8 cellular contexts compared by ENCODE assay signal in the genomic region with DNA sequence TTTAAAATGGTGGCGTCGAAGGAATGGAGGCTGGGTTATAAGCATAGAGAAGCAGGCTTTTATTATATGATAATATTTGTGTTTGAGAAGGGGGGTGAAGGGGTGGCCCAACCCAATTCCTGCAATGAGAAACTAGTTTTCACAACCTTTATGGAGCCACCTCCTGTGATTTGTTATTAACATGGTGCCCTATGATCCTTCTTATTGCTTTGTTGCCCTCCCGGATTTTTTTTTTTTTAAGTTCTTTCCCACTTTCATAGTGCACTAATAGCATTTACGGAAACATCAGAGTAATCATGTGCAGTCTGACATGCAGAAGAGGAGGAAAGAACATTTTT. TPM values are rescaled to one million over a fixed set of nuclear protein-coding genes. Genes with fewer than 3 reads are reported as not detected.
DNase-seq lines count a peak whose midpoint lies in the region; ATAC-seq and TF ChIP-seq lines count a peak whose summit lies in the region.

No MANE protein-coding gene starts in this region.

- H3K14ac ChIP-seq in mesenchymal stem cell (ENCODE audit: low read length in 2 of 2), result peak overlapping the region in 1 of 2 experiments; percentile 93

- H3K4ac ChIP-seq in mesenchymal stem cell (ENCODE audit: low read depth in 1 of 2, low read length in 2 of 2), result peak overlapping the region in 1 of 2 experiments; percentile 28

- TF ChIP-seq POLR2A in breast epithelium (IDR thresholded peaks at IDR 0.05), result no peak

- no peak overlapping the region for H2BK120ac ChIP-seq in mesenchymal stem cell (ENCODE audit: low read depth, low read length)

- peak overlapping the region; percentile 25 to 93 for H3K18ac ChIP-seq in mesenchymal stem cell (ENCODE audit: low read depth in 1 of 2, low read length in 2 of 2)

- no peak for TF ChIP-seq CTCF in breast epithelium (IDR thresholded peaks at IDR 0.05)

- H4K91ac ChIP-seq in mesenchymal stem cell (ENCODE audit: low read length), result peak overlapping the region; percentile 78

- no peak overlapping the region for H2BK12ac ChIP-seq in mesenchymal stem cell (ENCODE audit: low read length in 2 of 2)

- H3K36me3 ChIP-seq in breast epithelium, result no peaks in the 10 kb centered on the region
- H3K36me3 ChIP-seq in mesenchymal stem cell (ENCODE audit: control insufficient read depth in 1 of 2, insufficient read depth in 2 of 2, low read depth in 1 of 2, low read length in 2 of 2), result no peaks in the 10 kb centered on the region
- no peaks in the 10 kb centered on the region for H3K36me3 ChIP-seq in aorta (ENCODE audit: control insufficient read depth in 1 of 2, insufficient read depth in 2 of 2, low read length in 1 of 2)

- H3K4me1 ChIP-seq in breast epithelium (no peaks in the 10 kb centered on the region), mesenchymal stem cell (ENCODE audit: control insufficient read depth, insufficient read depth, low read depth, low read length) (peaks cover 4% of the 10 kb centered on the region), aorta (ENCODE audit: control insufficient read depth in 1 of 2, insufficient read depth in 2 of 2, low read length in 2 of 2) (no peaks in the 10 kb centered on the region)

- peak overlapping the region; percentile 20 for H2AFZ ChIP-seq in mesenchymal stem cell (ENCODE audit: low read depth, low read length)

- no peak overlapping the region for H2AK5ac ChIP-seq in mesenchymal stem cell (ENCODE audit: low read length, severe bottlenecking)

- no peak overlapping the region for H2BK5ac ChIP-seq in mesenchymal stem cell (ENCODE audit: low read depth, low read length, poor library complexity, severe bottlenecking)

- DNase-seq in Right ventricle myocardium superior (no peak), cardiac septum (ENCODE audit: low spot score) (no peak), breast epithelium (ENCODE audit: low spot score in 2 of 2) (no peak), mesenchymal stem cell (no peak), aorta (no peak), posterior cingulate gyrus (no peak), hypothalamus (lab: John Stamatoyannopoulos, UW) (no peak), H4 (ENCODE audit: low spot score) (no peak)

- H4K8ac ChIP-seq in mesenchymal stem cell (ENCODE audit: low read length), result peak overlapping the region; percentile 45

- H3K27ac ChIP-seq in breast epithelium, result peak overlapping the region; percentile 62 to 74
- peak overlapping the region; percentile 83 for H3K27ac ChIP-seq in mesenchymal stem cell (ENCODE audit: low read length, poor library complexity, severe bottlenecking)
- peak overlapping the region; percentile 50 to 73 for H3K27ac ChIP-seq in aorta (ENCODE audit: low read depth in 1 of 2, low read length in 2 of 2)

- ATAC-seq in Right ventricle myocardium superior (ENCODE audit: poor library complexity), result peak; percentile 3
- no peak for ATAC-seq in aorta (ENCODE audit: low FRiP score)

- H3K4me2 ChIP-seq in mesenchymal stem cell (ENCODE audit: low read length, poor library complexity, severe bottlenecking), result peak overlapping the region; percentile 63

- no peaks in the 10 kb centered on the region for H3K9me3 ChIP-seq in breast epithelium
- no peaks in the 10 kb centered on the region for H3K9me3 ChIP-seq in mesenchymal stem cell (ENCODE audit: control insufficient read depth, low read length)
- no peaks in the 10 kb centered on the region for H3K9me3 ChIP-seq in aorta (ENCODE audit: control insufficient read depth, low read length)

- H3K4me3 ChIP-seq in breast epithelium, result peak overlapping the region; percentile 64 to 76 (median 68)
- H3K4me3 ChIP-seq in mesenchymal stem cell (ENCODE audit: insufficient read depth in 1 of 2, low read depth in 1 of 2, low read length in 2 of 2), result peak overlapping the region; percentile 81 to 85
- H3K4me3 ChIP-seq in aorta (ENCODE audit: low read length in 2 of 2), result peak overlapping the region; percentile 75 to 81

- peaks cover 4% of the 10 kb centered on the region for H3K79me1 ChIP-seq in mesenchymal stem cell (replicated peaks; ENCODE audit: low read length, poor library complexity, severe bottlenecking)

- H3K27me3 ChIP-seq in breast epithelium (no peaks in the 10 kb centered on the region), mesenchymal stem cell (ENCODE audit: control insufficient read depth in 1 of 2, insufficient read depth in 1 of 2, low read length in 2 of 2) (no peaks in the 10 kb centered on the region), aorta (ENCODE audit: control insufficient read depth in 1 of 2, insufficient read depth in 2 of 2, low read length in 1 of 2) (no peaks in the 10 kb centered on the region)

- WGBS in mesenchymal stem cell, result 6% methylated on average over 3 of the region's 4 CpGs
- WGBS in aorta, 2 donors, result 2 to 3% methylated on average over 4 of the region's 4 CpGs

- H3K9ac ChIP-seq in mesenchymal stem cell (ENCODE audit: low read length), result peak overlapping the region; percentile 76

- no peak overlapping the region for H2BK15ac ChIP-seq in mesenchymal stem cell (ENCODE audit: low read depth, poor library complexity, severe bottlenecking)

- no peak overlapping the region for H3K23ac ChIP-seq in mesenchymal stem cell (ENCODE audit: low read length in 2 of 2)

- intact Hi-C loops in Right ventricle myocardium superior (cut with DNase I), result no loop called here
- intact Hi-C loops in cardiac septum (cut with DNase I), result loop anchor here (5.0 kb wide), 1 partner anchor 224 kb away; no protein-coding TSS in a partner anchor
- intact Hi-C loops in breast epithelium (cut with DNase I; ENCODE audit: low total_unique reads), result no loop called here
- intact Hi-C loops in aorta (cut with DNase I), result loop anchor here (2.0 to 5.0 kb wide), 4 partner anchors 51 to 93 kb away; partner anchors contain the start of gene ING3 (in 1 of the 2)
- intact Hi-C loops in posterior cingulate gyrus (cut with DNase I), result loop anchor here (5.0 kb wide), 1 partner anchor 94 kb away; the partner anchor contains the start of gene ING3

RNA-seq across cellular contexts. Expression of gene TSPAN12, which starts 0.3 kb away (rescaled TPM):
- total RNA-seq in Right ventricle myocardium superior (56.9 TPM), cardiac septum (54.9 TPM), breast epithelium (10 to 100 TPM in 1 of 3 donors, 1 to 10 TPM in 2; 6.6 to 11.3 (median 9.2) TPM), aorta (10 to 100 TPM; 13.4 to 14.3 TPM)
- 22.9 TPM for polyA plus RNA-seq in mesenchymal stem cell (2013, experiment 1 of 2)
- 25.0 TPM for polyA plus RNA-seq in mesenchymal stem cell (2013, experiment 2 of 2)
- 10 to 100 TPM in 1 of 2 donors, 1 to 10 TPM in 1; 2.2 to 11.6 TPM for polyA plus RNA-seq in aorta
- total RNA-seq in H4 (2014; rRNA removed; shearing (Covaris generic)), result 13.3 and 13.7 TPM in 2 replicates

Comparison
In these comparisons a context has a peak if more than half of its experiments do, and no peak if none do; other contexts are left out.
1. intact Hi-C loops: an anchor here in cardiac septum (5.0 kb wide), aorta (2.0 to 5.0 kb wide) and posterior cingulate gyrus (5.0 kb wide); none called in Right ventricle myocardium superior and breast epithelium.